In the genomic region with DNA sequence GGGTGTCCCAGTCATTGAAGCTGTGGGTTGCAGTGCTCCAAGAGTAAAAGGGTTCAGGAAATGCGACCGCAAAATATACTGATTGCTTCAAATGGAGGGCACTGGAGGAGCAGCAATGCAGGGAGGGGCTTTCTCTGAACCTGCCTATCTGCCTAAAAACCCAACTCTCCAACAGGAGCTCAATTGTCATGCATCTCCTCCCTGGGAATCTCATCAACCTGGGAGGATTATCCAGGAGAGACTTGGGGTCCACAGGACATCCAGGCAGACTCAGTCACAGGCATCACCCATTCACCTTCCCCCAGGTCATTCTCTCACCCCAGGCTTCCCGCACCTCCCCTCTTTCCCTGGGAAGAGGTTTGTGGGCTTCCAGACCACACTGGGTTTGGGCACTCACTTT, we compare ENCODE assay signal across 18 cellular contexts. TPM values are rescaled to one million over a fixed set of nuclear protein-coding genes. Genes with fewer than 3 reads are reported as not detected.
A peak's percentile ranks its signal among the peaks of the same experiment; 100 is the strongest.
DNase-seq lines count a peak whose midpoint lies in the region; ATAC-seq and TF ChIP-seq lines count a peak whose summit lies in the region.
"Had no signal": no experiment of that assay in that cellular context is flagged by ENCODE, and none has a peak within 500 bp of the region (broad histone marks: within the 10 kb centered on the region; RNA-seq: fewer than 3 reads in every experiment).

No MANE protein-coding gene starts in this region.

- intact Hi-C loops in cardiac septum (cut with DNase I) (no loop called here), psoas muscle (cut with DNase I) (loop anchor here in 1 of 2 donors (10.0 kb wide), 1 partner anchor 826 kb away; the partner anchor contains the start of genes CFAP97 and SNX25), uterus (cut with DNase I; ENCODE audit: low total_unique reads) (no loop called here)

- WGBS in psoas muscle, 3 donors: 54 to 58% (median 56%) methylated on average over 3 of the region's 3 CpGs

- H3K9me3 ChIP-seq in right atrium auricular region: peaks cover 0 to 9% of the 10 kb centered on the region in 2 donors
- H3K9me3 ChIP-seq in iPS-20b (ENCODE audit: insufficient read depth, low read depth, low read length): peaks cover 24% of the 10 kb centered on the region
- no peaks in the 10 kb centered on the region for H3K9me3 ChIP-seq in psoas muscle
- no peaks in the 10 kb centered on the region for H3K9me3 ChIP-seq in uterus
- H3K9me3 ChIP-seq: neutrophil had no signal

- no peaks in the 10 kb centered on the region for H3K36me3 ChIP-seq in right atrium auricular region
- peaks cover 8% of the 10 kb centered on the region; the same call in 1 of the 2 replicates for H3K36me3 ChIP-seq in iPS-20b (ENCODE audit: insufficient read depth, low read depth, low read length)
- no peaks in the 10 kb centered on the region for H3K36me3 ChIP-seq in psoas muscle (ENCODE audit: insufficient read depth in 1 of 2, low read depth in 1 of 2)
- H3K36me3 ChIP-seq in uterus: no peaks in the 10 kb centered on the region
- H3K36me3 ChIP-seq: neutrophil had no signal

- no peak for TF ChIP-seq CTCF in right atrium auricular region (IDR thresholded peaks at IDR 0.05)
- no peak for TF ChIP-seq CTCF in psoas muscle (IDR thresholded peaks at IDR 0.05)
- TF ChIP-seq CTCF in uterus (IDR thresholded peaks at IDR 0.05): no peak

- no peak overlapping the region for H3K4me3 ChIP-seq in right atrium auricular region
- peak overlapping the region; percentile 20; the same call in 1 of the 2 replicates for H3K4me3 ChIP-seq in iPS-20b (ENCODE audit: low read length)
- H3K4me3 ChIP-seq in psoas muscle: no peak overlapping the region
- H3K4me3 ChIP-seq in uterus: no peak overlapping the region

- ATAC-seq in psoas muscle (no peak), HG03108 (IDR thresholded peaks at IDR 0.05; ENCODE audit: unreplicated experiment) (no peak)

- H3K27ac ChIP-seq in right atrium auricular region (peak overlapping the region; percentile 85 to 90), iPS-20b (ENCODE audit: low read length) (peak overlapping the region; percentile 84), psoas muscle (peak overlapping the region; percentile 28), uterus (peak overlapping the region; percentile 58 to 72)
- H3K27ac ChIP-seq: KMS-11, neutrophil had no signal

- DNase-seq in right atrium auricular region (ENCODE audit: low spot score) (no peak), cardiac septum (ENCODE audit: low spot score) (no peak), psoas muscle (no peak), uterus (no peak), NCI-H2171 treated with DMSO at 0.1 percent for 48 hours (lab: John Stamatoyannopoulos, UW) (no peak), NCI-H526 treated with DMSO at 0.1 percent for 48 hours (lab: John Stamatoyannopoulos, UW) (no peak)
- DNase-seq: ACHN; activated CD4-positive, alpha-beta T cell treated with anti-CD3 and anti-CD28 coated beads, Interleukin-2, amount 50 U/mL, for 4 hours; amniotic stem cell; CD8-positive, alpha-beta memory T cell; dermis blood vessel endothelial cell; NCI-H226; T1000 had no signal

- peaks cover 0 to 35% of the 10 kb centered on the region in 2 donors for H3K4me1 ChIP-seq in right atrium auricular region
- peaks cover 44% of the 10 kb centered on the region for H3K4me1 ChIP-seq in iPS-20b (ENCODE audit: insufficient read depth, low read length)
- peaks cover 20% of the 10 kb centered on the region for H3K4me1 ChIP-seq in psoas muscle
- H3K4me1 ChIP-seq in uterus: peaks cover 17 to 19% of the 10 kb centered on the region in 2 donors

- H3K27me3 ChIP-seq in right atrium auricular region: no peaks in the 10 kb centered on the region
- H3K27me3 ChIP-seq in iPS-20b (ENCODE audit: insufficient read depth, low read length): no peaks in the 10 kb centered on the region
- H3K27me3 ChIP-seq in psoas muscle (ENCODE audit: insufficient read depth in 3 of 3, low read length in 2 of 3): no peaks in the 10 kb centered on the region
- H3K27me3 ChIP-seq in uterus: no peaks in the 10 kb centered on the region

- no peak for TF ChIP-seq POLR2A in uterus (IDR thresholded peaks at IDR 0.05)

- H3K9ac ChIP-seq in iPS-20b (ENCODE audit: low read depth, low read length): peak overlapping the region; percentile 72; the same call in 1 of the 2 replicates
- H3K9ac ChIP-seq: KMS-11 had no signal

RNA-seq across cellular contexts. Expression of gene TLR3, which starts 38.2 kb away (rescaled TPM):
- total RNA-seq in right atrium auricular region: 1 to 10 TPM; 3.0 to 3.5 TPM
- total RNA-seq in cardiac septum: 2.3 TPM
- total RNA-seq in psoas muscle: 1 to 10 TPM; 1.0 to 4.0 (median 1.7) TPM
- polyA plus RNA-seq in psoas muscle: under 1 TPM; 0.49 to 0.66 (median 0.49) TPM
- total RNA-seq in uterus: 10 to 100 TPM in 1 of 4 donors, 1 to 10 TPM in 3; 2.9 to 12.6 (median 8.6) TPM
- total RNA-seq: activated T-helper 1 cell treated with anti-CD3 and anti-CD28 coated beads, Interleukin-12 subunit alpha, Interleukin-12 subunit beta, Interleukin-2, Interleukin-4 antibody, amounts not matched to agents 30 ng/mL and 10 ng/mL and 1 ng/mL, durations not matched to agents 14 hours and 24 hours and 36 hours had no signal

Comparison
In these comparisons a context has a peak if more than half of its experiments do, and no peak if none do; other contexts are left out.
1. H3K27ac ChIP-seq: peak in every context shown above with its lines; median percentile 88 in right atrium auricular region; 84 in iPS-20b; 65 in uterus; 28 in psoas muscle.